In genomic region chr4:76388160-76388908, GRCh38 we compare ENCODE assay signal across 1 cellular context.
TF ChIP-seq lines count a peak whose summit lies in the region.

No MANE protein-coding gene starts in this region.

TF ChIP-seq in H1, 55 proteins besides CTCF, POLR2A, EP300 and RAD21:
- TF ChIP-seq KDM1A (IDR thresholded peaks at IDR 0.05; ENCODE audit: borderline replicate concordance, low read length) = no peak
- no peak for TF ChIP-seq CHD7 (IDR thresholded peaks at IDR 0.05; ENCODE audit: insufficient replicate concordance, low read length)
- TF ChIP-seq BCL11A (IDR thresholded peaks at IDR 0.05; ENCODE audit: low read depth in 2 of 2, low read length in 2 of 2) = no peak
- TF ChIP-seq SP4 (IDR thresholded peaks at IDR 0.05; ENCODE audit: low read length) = no peak
- no peak for TF ChIP-seq CHD1 (IDR thresholded peaks at IDR 0.05; ENCODE audit: low read depth, low read length)
- no peak for TF ChIP-seq USF2 (IDR thresholded peaks at IDR 0.05; ENCODE audit: low read length)
- no peak for TF ChIP-seq SP2 (IDR thresholded peaks at IDR 0.05; ENCODE audit: low read length)
